9 cellular contexts compared by ENCODE assay signal in the genomic region with DNA sequence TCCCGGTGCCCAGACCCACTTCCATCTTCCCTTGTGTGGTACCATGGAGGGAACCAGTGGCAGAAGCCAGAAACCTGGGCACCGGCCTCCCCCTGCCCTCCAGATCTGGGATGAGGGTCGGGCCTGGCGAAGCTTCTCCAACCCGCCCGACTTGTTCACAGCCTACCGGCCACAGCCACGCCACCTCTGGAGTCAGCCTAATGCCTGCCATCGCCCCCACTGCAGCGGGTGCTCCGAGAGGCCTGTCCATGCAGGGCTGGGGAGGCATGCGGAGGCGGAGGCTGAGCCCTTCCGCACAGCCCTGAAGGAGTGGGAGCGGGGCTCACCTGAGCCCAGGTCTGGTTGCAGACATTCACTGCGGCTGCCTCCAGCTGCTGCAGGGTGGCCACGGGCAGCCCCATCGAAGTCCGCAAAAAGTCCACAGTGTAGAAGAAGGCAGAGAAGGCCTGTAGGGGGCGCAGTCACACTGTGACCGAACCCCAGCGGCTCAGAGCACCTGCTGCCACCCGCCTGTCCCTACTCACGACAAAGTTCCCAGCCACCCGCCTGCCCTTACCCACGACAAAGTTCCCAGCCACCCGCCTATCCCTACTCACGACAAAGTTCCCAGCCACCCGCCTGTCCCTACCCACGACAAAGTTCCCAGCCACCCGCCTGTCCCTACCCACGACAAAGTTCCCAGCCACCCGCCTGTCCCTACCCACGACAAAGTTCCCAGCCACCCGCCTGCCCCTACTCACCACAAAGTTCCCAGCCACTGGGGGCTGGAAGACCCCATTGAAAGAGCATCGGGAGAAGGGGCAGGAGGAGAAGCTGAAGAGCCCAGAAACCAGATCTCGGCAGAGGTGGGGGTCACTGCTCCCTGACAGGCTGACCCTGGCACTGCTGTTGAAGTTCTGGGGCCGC. TPM values are rescaled to one million over a fixed set of nuclear protein-coding genes. Genes with fewer than 3 reads are reported as not detected.
DNase-seq lines count a peak whose midpoint lies in the region; ATAC-seq and TF ChIP-seq lines count a peak whose summit lies in the region.
"Had no signal": no experiment of that assay in that cellular context is flagged by ENCODE, and none has a peak within 500 bp of the region (broad histone marks: within the 10 kb centered on the region; RNA-seq: fewer than 3 reads in every experiment).

No MANE protein-coding gene starts in this region.

- DNase-seq in NCI-H1436 (lab: John Stamatoyannopoulos, UW) (peak; percentile 36), NCI-H1436 treated with DMSO at 0.1 percent for 48 hours (lab: John Stamatoyannopoulos, UW) (no peak), NCI-H1092 (lab: John Stamatoyannopoulos, UW) (peak; percentile 61), ecto neural progenitor cell (ENCODE audit: low spot score) (peak; percentile 82), lower leg skin (ENCODE audit: low spot score in 2 of 2) (no peak)

- H4K20me1 ChIP-seq in neural cell (ENCODE audit: insufficient read depth) = peaks cover 4% of the 10 kb centered on the region

- H3K4me3 ChIP-seq in neural cell (ENCODE audit: low read length) (no peak overlapping the region), lower leg skin (ENCODE audit: low read depth, poor library complexity, severe bottlenecking) (no peak overlapping the region)
- H3K4me3 ChIP-seq: BLaER1 treated with 17β-estradiol and CSF1 and Interleukin-3, amounts not matched to agents 10 nM and 100 nM had no signal

- no peak overlapping the region for H3K4me2 ChIP-seq in neural cell (ENCODE audit: low read length)
- H3K4me2 ChIP-seq: BLaER1 treated with 17β-estradiol and CSF1 and Interleukin-3, amounts not matched to agents 10 nM and 100 nM had no signal

- no peaks in the 10 kb centered on the region for H3K9me3 ChIP-seq in neural cell (ENCODE audit: low read length)
- H3K9me3 ChIP-seq: BLaER1 treated with 17β-estradiol and CSF1 and Interleukin-3, amounts not matched to agents 10 nM and 100 nM had no signal

- intact Hi-C loops in lower leg skin (cut with DNase I; ENCODE audit: low total_unique reads) = no loop called here

- H3K36me3 ChIP-seq in neural cell (ENCODE audit: insufficient read depth, low read length) = no peaks in the 10 kb centered on the region
- H3K36me3 ChIP-seq: BLaER1 treated with 17β-estradiol and CSF1 and Interleukin-3, amounts not matched to agents 10 nM and 100 nM had no signal

- WGBS in lower leg skin, 2 donors = 54 to 56% methylated on average over 34 to 38 of the region's 38 CpGs

- H3K27me3 ChIP-seq in neural cell (ENCODE audit: insufficient read depth, low read depth, low read length) = peaks cover 72% of the 10 kb centered on the region

- no peak for TF ChIP-seq POLR2A in lower leg skin (IDR thresholded peaks at IDR 0.05)

- no peaks in the 10 kb centered on the region for H3K9me2 ChIP-seq in neural cell (ENCODE audit: insufficient read depth, low read length)

- no peaks in the 10 kb centered on the region for H3F3A ChIP-seq in neural cell (ENCODE audit: insufficient read depth, low read length, poor library complexity, severe bottlenecking)

- no peak for TF ChIP-seq EP300 in neural cell (conservative IDR thresholded peaks at IDR 0.05; ENCODE audit: poor library complexity, severe bottlenecking)

- no peak overlapping the region for H2AFZ ChIP-seq in neural cell (ENCODE audit: low read depth, low read length)

- H3K79me2 ChIP-seq in neural cell (replicated peaks; ENCODE audit: insufficient read depth, low read length) = peaks cover 7% of the 10 kb centered on the region

- H3K9ac ChIP-seq in neural cell (ENCODE audit: low read length) = no peak overlapping the region
- H3K9ac ChIP-seq: BLaER1 treated with 17β-estradiol and CSF1 and Interleukin-3, amounts not matched to agents 10 nM and 100 nM had no signal

- H3K27ac ChIP-seq in VCaP (peak overlapping the region; percentile 99), neural cell (ENCODE audit: low read length) (no peak overlapping the region)
- H3K27ac ChIP-seq: BLaER1 treated with 17β-estradiol and CSF1 and Interleukin-3, amounts not matched to agents 10 nM and 100 nM had no signal

- no peak for TF ChIP-seq RAD21 in neural cell (conservative IDR thresholded peaks at IDR 0.05)

- TF ChIP-seq CTCF in VCaP (conservative IDR thresholded peaks at IDR 0.05) = peak; percentile 67
- TF ChIP-seq CTCF in neural cell (IDR thresholded peaks at IDR 0.05; ENCODE audit: poor library complexity, severe bottlenecking) = peak; percentile 56
- TF ChIP-seq CTCF in lower leg skin (IDR thresholded peaks at IDR 0.05) = no peak

- ATAC-seq in GM19328 (IDR thresholded peaks at IDR 0.05; ENCODE audit: unreplicated experiment) = no peak

TF ChIP-seq in neural cell, 6 proteins besides CTCF, POLR2A, EP300 and RAD21:
- TF ChIP-seq TAF1 (IDR thresholded peaks at IDR 0.05; ENCODE audit: low read depth) (no peak), POLR2AphosphoS5 (IDR thresholded peaks at IDR 0.05) (no peak), EZH2 (IDR thresholded peaks at IDR 0.05; ENCODE audit: borderline replicate concordance, insufficient read depth, low read length, poor library complexity, severe bottlenecking) (no peak), MXI1 (conservative IDR thresholded peaks at IDR 0.05; ENCODE audit: poor library complexity, severe bottlenecking) (no peak), SMC3 (conservative IDR thresholded peaks at IDR 0.05; ENCODE audit: poor library complexity) (no peak)
- TF ChIP-seq, protein P1, sequence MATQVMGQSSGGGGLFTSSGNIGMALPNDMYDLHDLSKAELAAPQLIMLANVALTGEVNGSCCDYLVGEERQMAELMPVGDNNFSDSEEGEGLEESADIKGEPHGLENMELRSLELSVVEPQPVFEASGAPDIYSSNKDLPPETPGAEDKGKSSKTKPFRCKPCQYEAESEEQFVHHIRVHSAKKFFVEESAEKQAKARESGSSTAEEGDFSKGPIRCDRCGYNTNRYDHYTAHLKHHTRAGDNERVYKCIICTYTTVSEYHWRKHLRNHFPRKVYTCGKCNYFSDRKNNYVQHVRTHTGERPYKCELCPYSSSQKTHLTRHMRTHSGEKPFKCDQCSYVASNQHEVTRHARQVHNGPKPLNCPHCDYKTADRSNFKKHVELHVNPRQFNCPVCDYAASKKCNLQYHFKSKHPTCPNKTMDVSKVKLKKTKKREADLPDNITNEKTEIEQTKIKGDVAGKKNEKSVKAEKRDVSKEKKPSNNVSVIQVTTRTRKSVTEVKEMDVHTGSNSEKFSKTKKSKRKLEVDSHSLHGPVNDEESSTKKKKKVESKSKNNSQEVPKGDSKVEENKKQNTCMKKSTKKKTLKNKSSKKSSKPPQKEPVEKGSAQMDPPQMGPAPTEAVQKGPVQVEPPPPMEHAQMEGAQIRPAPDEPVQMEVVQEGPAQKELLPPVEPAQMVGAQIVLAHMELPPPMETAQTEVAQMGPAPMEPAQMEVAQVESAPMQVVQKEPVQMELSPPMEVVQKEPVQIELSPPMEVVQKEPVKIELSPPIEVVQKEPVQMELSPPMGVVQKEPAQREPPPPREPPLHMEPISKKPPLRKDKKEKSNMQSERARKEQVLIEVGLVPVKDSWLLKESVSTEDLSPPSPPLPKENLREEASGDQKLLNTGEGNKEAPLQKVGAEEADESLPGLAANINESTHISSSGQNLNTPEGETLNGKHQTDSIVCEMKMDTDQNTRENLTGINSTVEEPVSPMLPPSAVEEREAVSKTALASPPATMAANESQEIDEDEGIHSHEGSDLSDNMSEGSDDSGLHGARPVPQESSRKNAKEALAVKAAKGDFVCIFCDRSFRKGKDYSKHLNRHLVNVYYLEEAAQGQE (IDR thresholded peaks at IDR 0.05; ENCODE audit: borderline replicate concordance) = no peak
TF ChIP-seq in neural cell: peak in this region for 0.

RNA-seq across cellular contexts. Expression of a gene that starts 3.8 kb away (rescaled TPM):
- 161 and 162 TPM in 2 replicates for polyA plus RNA-seq in neural cell
- 25.6 and 31.7 TPM in 2 replicates for polyA minus RNA-seq in neural cell
- total RNA-seq in lower leg skin = 10 to 100 TPM; 29.1 to 63.9 (median 56.1) TPM

RNA-seq across cellular contexts. Expression of a gene that starts 4.1 kb away (rescaled TPM):
- not detected in 2 replicates for polyA plus RNA-seq in neural cell
- not detected in 2 replicates for polyA minus RNA-seq in neural cell
- 10 to 100 TPM; 10.1 to 14.7 (median 12.1) TPM for total RNA-seq in lower leg skin

RNA-seq across cellular contexts. Expression of a gene that starts 17.9 kb away (rescaled TPM):
- polyA plus RNA-seq in neural cell = 0.56 and 0.69 TPM in 2 replicates
- not detected in 2 replicates for polyA minus RNA-seq in neural cell
- total RNA-seq in lower leg skin = under 1 TPM in 2 of 4 donors, not detected in 2; 0.22 to 0.39 TPM

RNA-seq across cellular contexts. Expression of a gene that starts 20.6 kb away (rescaled TPM):
- 0.22 and 0.96 TPM in 2 replicates for polyA plus RNA-seq in neural cell
- polyA minus RNA-seq in neural cell = 0.97 and 1.0 TPM in 2 replicates
- 10 to 100 TPM in 2 of 4 donors, 1 to 10 TPM in 2; 5.7 to 25.6 (median 13.7) TPM for total RNA-seq in lower leg skin

RNA-seq across cellular contexts. Expression of a gene that starts 21.8 kb away (rescaled TPM):
- 30.6 and 52.0 TPM in 2 replicates for polyA plus RNA-seq in neural cell
- polyA minus RNA-seq in neural cell = 24.3 and 32.9 TPM in 2 replicates
- total RNA-seq in lower leg skin = 10 to 100 TPM; 18.2 to 27.6 (median 23.7) TPM

Comparison
In these comparisons a context has a peak if more than half of its experiments do, and no peak if none do; other contexts are left out.
1. DNase-seq: peak in NCI-H1436 (single experiment), NCI-H1092 (single experiment) and ecto neural progenitor cell (single experiment); none in NCI-H1436 treated with DMSO at 0.1 percent for 48 hours (single experiment) and lower leg skin (0 of 2).
2. CTCF ChIP-seq: peak in VCaP (single experiment) and neural cell (single experiment); none in lower leg skin (0 of 3).